In genomic region chr14:35046751-35047536, GRCh38 we compare ENCODE assay signal across 8 cellular contexts. TPM values are rescaled to one million over a fixed set of nuclear protein-coding genes. Genes with fewer than 3 reads are reported as not detected.
DNase-seq lines count a peak whose midpoint lies in the region; ATAC-seq and TF ChIP-seq lines count a peak whose summit lies in the region.

No MANE protein-coding gene starts in this region.

- peak overlapping the region; percentile 92 for H3K9ac ChIP-seq in adipocyte (ENCODE audit: low read length)

- H3K9me3 ChIP-seq in adipocyte (ENCODE audit: control insufficient read depth, low read length) (no peaks in the 10 kb centered on the region), hepatocyte (ENCODE audit: low read depth) (no peaks in the 10 kb centered on the region)

- peaks cover 31% of the 10 kb centered on the region for H3K4me1 ChIP-seq in adipocyte (ENCODE audit: control insufficient read depth, insufficient read depth, low read length)
- peaks cover 29% of the 10 kb centered on the region for H3K4me1 ChIP-seq in hepatocyte (ENCODE audit: insufficient read depth)

- H3K27ac ChIP-seq in hepatocyte, result peak overlapping the region; percentile 97

- ATAC-seq in GM18508 (IDR thresholded peaks at IDR 0.05; ENCODE audit: insufficient read depth, unreplicated experiment), result peak; percentile 17
- ATAC-seq in HG03039 (IDR thresholded peaks at IDR 0.05; ENCODE audit: unreplicated experiment), result peak; percentile 27

- H3K9me2 ChIP-seq in hepatocyte (replicated peaks; ENCODE audit: insufficient read depth), result no peaks in the 10 kb centered on the region

- peaks cover 40% of the 10 kb centered on the region for H3K79me2 ChIP-seq in hepatocyte

- 29% methylated on average over 23 of the region's 23 CpGs for WGBS in hepatocyte (ENCODE audit: low lambda C conversion rate, missing lambda C conversion rate)

- H3K4me2 ChIP-seq in hepatocyte, result peak overlapping the region; percentile 84

- H2AFZ ChIP-seq in hepatocyte, result peak overlapping the region; percentile 64

- H3K4me3 ChIP-seq in adipocyte (ENCODE audit: low read length) (peak overlapping the region; percentile 96), hepatocyte (peak overlapping the region; percentile 74), skeletal muscle cell (ENCODE audit: low read depth, low read length) (peak overlapping the region; percentile 82)

- H4K20me1 ChIP-seq in hepatocyte (ENCODE audit: insufficient read depth, poor library complexity, severe bottlenecking), result no peaks in the 10 kb centered on the region

- no peaks in the 10 kb centered on the region for H3K36me3 ChIP-seq in adipocyte (ENCODE audit: control insufficient read depth, insufficient read depth, low read length, severe bottlenecking)
- no peaks in the 10 kb centered on the region for H3K36me3 ChIP-seq in hepatocyte (replicated peaks; ENCODE audit: insufficient read depth, low read depth)

- H3K27me3 ChIP-seq in adipocyte (replicated peaks; ENCODE audit: control insufficient read depth, insufficient read depth, low read length), result no peaks in the 10 kb centered on the region
- no peaks in the 10 kb centered on the region for H3K27me3 ChIP-seq in hepatocyte

- TF ChIP-seq CTCF in hepatocyte (IDR thresholded peaks at IDR 0.05; ENCODE audit: poor library complexity), result peak; percentile 7

- DNase-seq in AML-193 (lab: John Stamatoyannopoulos, UW), result peak; percentile 38 to 43
- peak; percentile 64 for DNase-seq in NCI-H345 (lab: John Stamatoyannopoulos, UW)
- DNase-seq in adipocyte (ENCODE audit: low read depth), result no peak
- DNase-seq in hepatocyte (ENCODE audit: low spot score), result peak; percentile 75
- no peak for DNase-seq in skeletal muscle cell (ENCODE audit: low read depth)
- DNase-seq in CD1c-positive myeloid dendritic cell (ENCODE audit: extremely low spot score), result no peak

RNA-seq across cellular contexts. Expression of gene FAM177A1, which starts 0.9 kb away (rescaled TPM):
- total RNA-seq in hepatocyte, result 69.4 and 100 TPM in 2 replicates
- 132 and 153 TPM in 2 replicates for polyA plus RNA-seq in hepatocyte

Comparison
In these comparisons a context has a peak if more than half of its experiments do, and no peak if none do; other contexts are left out.
1. DNase-seq: peak in AML-193 (2 of 2), NCI-H345 (single experiment) and hepatocyte (single experiment); none in adipocyte (single experiment), skeletal muscle cell (single experiment) and CD1c-positive myeloid dendritic cell (single experiment).
2. Peak in every context shown above with its lines, with median percentiles within 50 percentile points of each other: H3K4me3 ChIP-seq.